In genomic region chr3:16824085-16824696, GRCh38 we compare ENCODE assay signal across 10 cellular contexts.
DNase-seq lines count a peak whose midpoint lies in the region; ATAC-seq and TF ChIP-seq lines count a peak whose summit lies in the region.
"Had no signal": no experiment of that assay in that cellular context is flagged by ENCODE, and none has a peak within 500 bp of the region (broad histone marks: within the 10 kb centered on the region; RNA-seq: fewer than 3 reads in every experiment).

No MANE protein-coding gene starts in this region.

- 79 to 82% (median 81%) methylated on average over 4 of the region's 4 CpGs for WGBS in psoas muscle, 3 donors

- peak overlapping the region; percentile 34; the same call in 1 of the 2 replicates for H3K4me2 ChIP-seq in DND-41 (ENCODE audit: insufficient read depth, low read length)

- H3K27ac ChIP-seq in DND-41 (ENCODE audit: low read length): peak overlapping the region; percentile 7; the same call in 1 of the 2 replicates
- H3K27ac ChIP-seq in psoas muscle: no peak overlapping the region
- H3K27ac ChIP-seq: breast epithelium, vagina had no signal

- H3K36me3 ChIP-seq in DND-41 (ENCODE audit: insufficient read depth, low read length) (no peaks in the 10 kb centered on the region), psoas muscle (ENCODE audit: insufficient read depth in 1 of 2, low read depth in 1 of 2) (no peaks in the 10 kb centered on the region)
- H3K36me3 ChIP-seq: breast epithelium, vagina had no signal

- peak; percentile 69 for DNase-seq in DND-41
- no peak for DNase-seq in activated B cell treated with CpG ODN at 0.5 μM for 24 hours
- no peak for DNase-seq in activated T-helper 1 cell treated with anti-CD3 and anti-CD28 coated beads, Interleukin-12 subunit alpha, Interleukin-12 subunit beta, Interleukin-2, Interleukin-4 antibody, amounts not matched to agents 30 ng/mL and 10 ng/mL and 1 ng/mL, durations not matched to agents 14 hours and 24 hours and 36 hours (ENCODE audit: low spot score)
- no peak for DNase-seq in NCI-H128 (lab: John Stamatoyannopoulos, UW; ENCODE audit: unreplicated experiment)
- DNase-seq in psoas muscle: no peak
- DNase-seq in mesenteric fat pad (ENCODE audit: low spot score): no peak

- peaks cover 21% of the 10 kb centered on the region for H3K4me1 Mint-ChIP-seq in activated B cell treated with CpG ODN at 0.5 μM for 24 hours
- peaks cover 25% of the 10 kb centered on the region for H3K4me1 Mint-ChIP-seq in activated T-helper 1 cell treated with anti-CD3 and anti-CD28 coated beads, Interleukin-12 subunit alpha, Interleukin-12 subunit beta, Interleukin-2, Interleukin-4 antibody, amounts not matched to agents 30 ng/mL and 10 ng/mL and 1 ng/mL, durations not matched to agents 14 hours and 24 hours and 36 hours (ENCODE audit: low read depth)

- TF ChIP-seq CTCF in DND-41 (IDR thresholded peaks at IDR 0.05; ENCODE audit: borderline replicate concordance, extremely low read depth, low read length, poor library complexity, severe bottlenecking): no peak
- TF ChIP-seq CTCF in activated B cell treated with CpG ODN at 0.5 μM for 24 hours (IDR thresholded peaks at IDR 0.05): no peak
- no peak for TF ChIP-seq CTCF in psoas muscle (IDR thresholded peaks at IDR 0.05)

- intact Hi-C loops in activated B cell treated with CpG ODN at 0.5 μM for 24 hours (cut with micrococcal nuclease): no loop called here
- intact Hi-C loops in activated T-helper 1 cell treated with anti-CD3 and anti-CD28 coated beads, Interleukin-12 subunit alpha, Interleukin-12 subunit beta, Interleukin-2, Interleukin-4 antibody, amounts not matched to agents 30 ng/mL and 10 ng/mL and 1 ng/mL, durations not matched to agents 14 hours and 24 hours and 36 hours (cut with micrococcal nuclease): loop anchor here (1.0 to 2.0 kb wide), 4 partner anchors 17 to 327 kb away; partner anchors contain the start of gene PLCL2
- intact Hi-C loops in psoas muscle (cut with DNase I): loop anchor here in 1 of 2 donors (5.0 kb wide), 1 partner anchor 42 kb away; no protein-coding TSS in a partner anchor

- no peak overlapping the region for H3K4me3 ChIP-seq in DND-41 (ENCODE audit: low read depth in 1 of 2, low read length in 2 of 2)
- H3K4me3 ChIP-seq in psoas muscle: no peak overlapping the region
- H3K4me3 ChIP-seq: breast epithelium, vagina had no signal

- H3K79me2 ChIP-seq in DND-41 (ENCODE audit: insufficient read depth, low read length): no peaks in the 10 kb centered on the region

- peaks cover 14% of the 10 kb centered on the region for H3K4me1 ChIP-seq in DND-41 (ENCODE audit: insufficient read depth, low read length)
- H3K4me1 ChIP-seq in psoas muscle: peaks cover 7% of the 10 kb centered on the region
- H3K4me1 ChIP-seq: breast epithelium, vagina had no signal

- peak overlapping the region; percentile 41 for H3K27ac Mint-ChIP-seq in activated B cell treated with CpG ODN at 0.5 μM for 24 hours
- H3K27ac Mint-ChIP-seq in activated T-helper 1 cell treated with anti-CD3 and anti-CD28 coated beads, Interleukin-12 subunit alpha, Interleukin-12 subunit beta, Interleukin-2, Interleukin-4 antibody, amounts not matched to agents 30 ng/mL and 10 ng/mL and 1 ng/mL, durations not matched to agents 14 hours and 24 hours and 36 hours: no peak overlapping the region

- ATAC-seq in DND-41 (ENCODE audit: insufficient read depth, low read depth): peak; percentile 97
- ATAC-seq in GM19328 (IDR thresholded peaks at IDR 0.05; ENCODE audit: unreplicated experiment): peak; percentile 73
- ATAC-seq in HG03060 (IDR thresholded peaks at IDR 0.05; ENCODE audit: low read depth, unreplicated experiment): peak; percentile 55
- ATAC-seq in activated B cell treated with CpG ODN at 0.5 μM for 24 hours (ENCODE audit: low read depth): peak; percentile 69
- ATAC-seq in psoas muscle: no peak

- CTCF ChIA-PET in activated B cell treated with CpG ODN at 0.5 μM for 24 hours (lab: Charles Lee): no interaction called here

- H3K4me3 Mint-ChIP-seq in activated B cell treated with CpG ODN at 0.5 μM for 24 hours: no peak overlapping the region
- H3K4me3 Mint-ChIP-seq in activated T-helper 1 cell treated with anti-CD3 and anti-CD28 coated beads, Interleukin-12 subunit alpha, Interleukin-12 subunit beta, Interleukin-2, Interleukin-4 antibody, amounts not matched to agents 30 ng/mL and 10 ng/mL and 1 ng/mL, durations not matched to agents 14 hours and 24 hours and 36 hours: no peak overlapping the region

- no peak overlapping the region for H3K9ac ChIP-seq in DND-41 (ENCODE audit: low read depth, low read length)

- H4K20me1 ChIP-seq in DND-41 (ENCODE audit: insufficient read depth, low read length): no peaks in the 10 kb centered on the region

- peaks cover 2% of the 10 kb centered on the region for H3K9me3 Mint-ChIP-seq in activated B cell treated with CpG ODN at 0.5 μM for 24 hours
- no peaks in the 10 kb centered on the region for H3K9me3 Mint-ChIP-seq in activated T-helper 1 cell treated with anti-CD3 and anti-CD28 coated beads, Interleukin-12 subunit alpha, Interleukin-12 subunit beta, Interleukin-2, Interleukin-4 antibody, amounts not matched to agents 30 ng/mL and 10 ng/mL and 1 ng/mL, durations not matched to agents 14 hours and 24 hours and 36 hours

- no peaks in the 10 kb centered on the region for H3K36me3 Mint-ChIP-seq in activated B cell treated with CpG ODN at 0.5 μM for 24 hours (ENCODE audit: low read depth)
- peaks cover 1% of the 10 kb centered on the region for H3K36me3 Mint-ChIP-seq in activated T-helper 1 cell treated with anti-CD3 and anti-CD28 coated beads, Interleukin-12 subunit alpha, Interleukin-12 subunit beta, Interleukin-2, Interleukin-4 antibody, amounts not matched to agents 30 ng/mL and 10 ng/mL and 1 ng/mL, durations not matched to agents 14 hours and 24 hours and 36 hours (ENCODE audit: low read depth)

- H3K27me3 Mint-ChIP-seq in activated B cell treated with CpG ODN at 0.5 μM for 24 hours: no peaks in the 10 kb centered on the region
- peaks cover 12% of the 10 kb centered on the region for H3K27me3 Mint-ChIP-seq in activated T-helper 1 cell treated with anti-CD3 and anti-CD28 coated beads, Interleukin-12 subunit alpha, Interleukin-12 subunit beta, Interleukin-2, Interleukin-4 antibody, amounts not matched to agents 30 ng/mL and 10 ng/mL and 1 ng/mL, durations not matched to agents 14 hours and 24 hours and 36 hours (ENCODE audit: insufficient read depth)

- H3K9me3 ChIP-seq in DND-41 (ENCODE audit: insufficient read depth, low read length, severe bottlenecking) (no peaks in the 10 kb centered on the region), psoas muscle (peaks cover 10% of the 10 kb centered on the region)
- H3K9me3 ChIP-seq: breast epithelium, vagina had no signal

- H2AFZ ChIP-seq in DND-41 (ENCODE audit: low read depth, low read length): peak overlapping the region; percentile 3; the same call in 1 of the 2 replicates

- POLR2A ChIA-PET in activated B cell treated with CpG ODN at 0.5 μM for 24 hours (lab: Charles Lee): interaction anchor here (1.0 kb wide), 1 partner anchor 22 kb away, joined by 3 read pairs; no protein-coding TSS in a partner anchor

- H3K27me3 ChIP-seq in DND-41 (ENCODE audit: insufficient read depth, low read length, poor library complexity): no peaks in the 10 kb centered on the region
- H3K27me3 ChIP-seq in psoas muscle (ENCODE audit: insufficient read depth in 3 of 3, low read length in 2 of 3): no peaks in the 10 kb centered on the region
- H3K27me3 ChIP-seq: breast epithelium, vagina had no signal

Comparison
In these comparisons a context has a peak if more than half of its experiments do, and no peak if none do; other contexts are left out.
1. ATAC-seq: peak in DND-41 (single experiment), GM19328 (single experiment), HG03060 (single experiment) and activated B cell treated with CpG ODN at 0.5 μM for 24 hours (single experiment); none in psoas muscle (0 of 4).